11 cellular contexts compared by ENCODE assay signal in the genomic region with DNA sequence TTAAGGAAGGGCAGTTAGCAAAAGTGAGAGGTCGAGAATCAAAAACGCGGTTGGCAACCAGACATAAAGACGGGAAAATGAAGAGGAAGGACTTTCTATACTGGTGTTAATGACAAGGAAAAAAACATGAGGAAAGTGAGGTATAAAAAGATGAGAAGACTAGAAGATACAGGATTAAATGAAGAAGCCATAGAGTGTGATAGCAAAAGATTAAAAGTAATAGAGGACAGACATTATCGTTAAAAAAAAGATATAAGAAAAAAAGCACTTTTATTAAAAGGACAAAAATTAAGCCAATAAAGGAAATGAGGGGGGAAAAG. TPM values are rescaled to one million over a fixed set of nuclear protein-coding genes. Genes with fewer than 3 reads are reported as not detected.
DNase-seq lines count a peak whose midpoint lies in the region; ATAC-seq and TF ChIP-seq lines count a peak whose summit lies in the region.
"Had no signal": no experiment of that assay in that cellular context is flagged by ENCODE, and none has a peak within 500 bp of the region (broad histone marks: within the 10 kb centered on the region; RNA-seq: fewer than 3 reads in every experiment).

No MANE protein-coding gene starts in this region.

- no peak overlapping the region; the same call in 1 of the 2 replicates for H2AFZ ChIP-seq in KMS-11 (ENCODE audit: low read depth)

- peaks cover 23% of the 10 kb centered on the region for H3K79me2 ChIP-seq in KMS-11 (ENCODE audit: insufficient read depth, low read depth)

- H3K36me3 Mint-ChIP-seq in CD4-positive, alpha-beta memory T cell, result peaks cover 0 to 10% of the 10 kb centered on the region in 2 donors
- no peaks in the 10 kb centered on the region for H3K36me3 Mint-ChIP-seq in endothelial cell (ENCODE audit: low read depth, unreplicated experiment)

- CTCF ChIA-PET in CD4-positive, alpha-beta memory T cell (lab: Charles Lee; ENCODE audit: partially characterized antibody), result interaction anchor here (1.2 to 3.3 kb wide), 3 partner anchors 19 to 413 kb away, joined by 4 to 53 read pairs (median 6); no protein-coding TSS in a partner anchor

- peak overlapping the region; percentile 57 for H3K4me2 ChIP-seq in KMS-11

- peaks cover 7% of the 10 kb centered on the region; the same call in 1 of the 2 replicates for H4K20me1 ChIP-seq in KMS-11 (ENCODE audit: insufficient read depth)

- H3K4me3 ChIP-seq in CD4-positive, alpha-beta memory T cell (ENCODE audit: low read length in 2 of 2), result no peak overlapping the region
- no peak overlapping the region for H3K4me3 ChIP-seq in KMS-11 (IDR thresholded peaks at IDR 0.05; ENCODE audit: insufficient read depth, low read depth, low read length)
- H3K4me3 ChIP-seq in psoas muscle, result peak overlapping the region; percentile 86

- no peak for ATAC-seq in psoas muscle
- ATAC-seq: right lobe of liver had no signal

- DNase-seq in CD4-positive, alpha-beta memory T cell, result no peak
- DNase-seq in endothelial cell (ENCODE audit: low spot score), result no peak
- no peak for DNase-seq in psoas muscle
- DNase-seq in activated gamma-delta T cell treated with Interleukin-2 at 50 U/mL for 16 hours, result no peak
- DNase-seq in GDM1 (lab: John Stamatoyannopoulos, UW), result no peak
- DNase-seq in T-helper 2 cell, result no peak
- DNase-seq in NCI-H2107 treated with DMSO at 0.1 percent for 48 hours (lab: John Stamatoyannopoulos, UW; ENCODE audit: unreplicated experiment), result no peak
- DNase-seq: activated gamma-delta T cell, right lobe of liver had no signal

- POLR2A ChIA-PET in CD4-positive, alpha-beta memory T cell (lab: Charles Lee; ENCODE audit: partially characterized antibody), result interaction anchor here (1.2 to 5.1 kb wide), 3 partner anchors 28 to 99 kb away, joined by 3 to 475 read pairs (median 68); no protein-coding TSS in a partner anchor

- peaks cover 20% of the 10 kb centered on the region for H3K4me1 ChIP-seq in CD4-positive, alpha-beta memory T cell (ENCODE audit: insufficient read depth, low read length)
- H3K4me1 ChIP-seq in KMS-11 (ENCODE audit: low read depth, poor library complexity, severe bottlenecking), result peaks cover 26% of the 10 kb centered on the region
- peaks cover 48% of the 10 kb centered on the region for H3K4me1 ChIP-seq in psoas muscle
- H3K4me1 ChIP-seq: right lobe of liver had no signal

- intact Hi-C loops in CD4-positive, alpha-beta memory T cell (cut with micrococcal nuclease), result no loop called here
- intact Hi-C loops in psoas muscle (cut with DNase I), result loop anchor here (5.0 to 10.0 kb wide), 4 partner anchors 35 to 412 kb away; a partner anchor contains a TSS

- H3K4me1 Mint-ChIP-seq in CD4-positive, alpha-beta memory T cell, result peaks cover 11 to 29% (median 25%) of the 10 kb centered on the region in 4 donors
- peaks cover 49% of the 10 kb centered on the region for H3K4me1 Mint-ChIP-seq in endothelial cell (ENCODE audit: unreplicated experiment)

- H3K27me3 ChIP-seq in CD4-positive, alpha-beta memory T cell (ENCODE audit: insufficient read depth, low read length), result no peaks in the 10 kb centered on the region
- H3K27me3 ChIP-seq in KMS-11 (ENCODE audit: insufficient read depth, low read depth) (no peaks in the 10 kb centered on the region), psoas muscle (ENCODE audit: insufficient read depth in 3 of 3, low read length in 2 of 3) (no peaks in the 10 kb centered on the region)
- H3K27me3 ChIP-seq: right lobe of liver had no signal

- no peak overlapping the region for H3K27ac ChIP-seq in CD4-positive, alpha-beta memory T cell (ENCODE audit: low read depth, low read length)
- no peak overlapping the region for H3K27ac ChIP-seq in KMS-11
- peak overlapping the region; percentile 95 for H3K27ac ChIP-seq in psoas muscle

- H3K27ac Mint-ChIP-seq in CD4-positive, alpha-beta memory T cell, result peak overlapping the region in 3 of 7 donors; percentile 2 to 98 (median 28)
- H3K27ac Mint-ChIP-seq in endothelial cell (ENCODE audit: unreplicated experiment), result peak overlapping the region; percentile 80

- peaks cover 0 to 2% of the 10 kb centered on the region in 2 donors for H3K27me3 Mint-ChIP-seq in CD4-positive, alpha-beta memory T cell
- peaks cover 3% of the 10 kb centered on the region for H3K27me3 Mint-ChIP-seq in endothelial cell (ENCODE audit: unreplicated experiment)

- TF ChIP-seq CTCF in KMS-11 (conservative IDR thresholded peaks at IDR 0.05; ENCODE audit: low read depth, low read length) (no peak), endothelial cell (IDR thresholded peaks at IDR 0.05; ENCODE audit: unreplicated experiment) (no peak), psoas muscle (IDR thresholded peaks at IDR 0.05) (no peak)

- H3K36me3 ChIP-seq in CD4-positive, alpha-beta memory T cell (ENCODE audit: insufficient read depth, low read length), result no peaks in the 10 kb centered on the region
- no peaks in the 10 kb centered on the region for H3K36me3 ChIP-seq in KMS-11 (ENCODE audit: insufficient read depth)
- no peaks in the 10 kb centered on the region for H3K36me3 ChIP-seq in psoas muscle (ENCODE audit: insufficient read depth in 1 of 2, low read depth in 1 of 2)
- H3K36me3 ChIP-seq: HAP-1, right lobe of liver had no signal

- H3K9me3 ChIP-seq in CD4-positive, alpha-beta memory T cell (ENCODE audit: control insufficient read depth in 1 of 2, low read length in 2 of 2), result no peaks in the 10 kb centered on the region
- H3K9me3 ChIP-seq in psoas muscle, result no peaks in the 10 kb centered on the region
- H3K9me3 ChIP-seq: HAP-1, right lobe of liver had no signal

- H3K9ac ChIP-seq in KMS-11, result no peak overlapping the region

- WGBS in psoas muscle, 3 donors, result 79 to 81% (median 79%) methylated on average over 5 of the region's 5 CpGs

- peaks cover 0 to 2% (median 0%) of the 10 kb centered on the region in 8 donors for H3K9me3 Mint-ChIP-seq in CD4-positive, alpha-beta memory T cell
- no peaks in the 10 kb centered on the region for H3K9me3 Mint-ChIP-seq in endothelial cell (ENCODE audit: unreplicated experiment)

- peak overlapping the region in 6 of 8 donors; percentile 63 to 88 (median 73) for H3K4me3 Mint-ChIP-seq in CD4-positive, alpha-beta memory T cell
- H3K4me3 Mint-ChIP-seq in endothelial cell (ENCODE audit: unreplicated experiment), result no peak overlapping the region

RNA-seq across cellular contexts. Expression of a gene that starts 1.7 kb away (rescaled TPM):
- total RNA-seq in CD4-positive, alpha-beta memory T cell, result 10 to 100 TPM; 54.4 to 63.3 TPM
- 10 to 100 TPM; 46.4 to 91.7 TPM for polyA plus RNA-seq in CD4-positive, alpha-beta memory T cell
- total RNA-seq in endothelial cell (ENCODE audit: unreplicated experiment), result 149 TPM
- 10 to 100 TPM; 25.3 to 42.6 (median 34.6) TPM for total RNA-seq in psoas muscle
- 10 to 100 TPM; 18.2 to 22.5 (median 22.1) TPM for polyA plus RNA-seq in psoas muscle
